Comparison of ENCODE assay signal across 36 cellular contexts in genomic region chr3:13676618-13677017, GRCh38.
"Had no signal": no experiment of that assay in that cellular context is flagged by ENCODE, and none has a peak within 500 bp of the region (broad histone marks: within the 10 kb centered on the region; RNA-seq: fewer than 3 reads in every experiment).

No MANE protein-coding gene starts in this region.

- H3K4me1 Mint-ChIP-seq: activated B cell treated with CpG ODN at 0.5 μM for 24 hours; activated CD4-positive, alpha-beta T cell treated with anti-CD3 and anti-CD28 coated beads, Interleukin-2, amount 10 ng/mL, durations not matched to agents 24 days and 14 days; activated naive CD8-positive, alpha-beta T cell treated with anti-CD3 and anti-CD28 coated beads for 36 hours; activated T-helper 17 cell treated with anti-CD3 and anti-CD28 coated beads, Interleukin-2, amount 50 U/mL, for 72 hours had no signal

- H3K27ac ChIP-seq: adrenal gland, body of pancreas, brain microvascular endothelial cell, breast epithelium, VCaP had no signal

- DNase-seq: activated B cell treated with CpG ODN at 0.5 μM for 24 hours; activated CD4-positive, alpha-beta memory T cell treated with anti-CD3 and anti-CD28 coated beads for 36 hours; activated CD4-positive, alpha-beta T cell treated with anti-CD3 and anti-CD28 coated beads for 4 hours; activated CD4-positive, alpha-beta T cell treated with anti-CD3 and anti-CD28 coated beads, Interleukin-2, amount 10 ng/mL, durations not matched to agents 24 days and 14 days; activated CD4-positive, alpha-beta T cell treated with anti-CD3 and anti-CD28 coated beads, Interleukin-2, amount 50 U/mL, for 1 hour; activated CD4-positive, alpha-beta T cell treated with anti-CD3 and anti-CD28 coated beads, Interleukin-2, amount 50 U/mL, for 4 hours; activated CD4-positive, CD25-positive, alpha-beta regulatory T cell treated with anti-CD3 and anti-CD28 coated beads, Interleukin-2, amount 50 U/mL, for 72 hours; activated CD8-positive, alpha-beta memory T cell treated with anti-CD3 and anti-CD28 coated beads, Interleukin-2, amount 50 U/mL, for 4 hours; activated CD8-positive, alpha-beta T cell treated with anti-CD3 and anti-CD28 coated beads for 36 hours; activated effector memory CD4-positive, alpha-beta T cell treated with anti-CD3 and anti-CD28 coated beads, Interleukin-2, amount 50 U/mL, for 16 hours; activated gamma-delta T cell treated with Interleukin-2 at 50 U/mL for 16 hours; activated naive CD4-positive, alpha-beta T cell; activated naive CD4-positive, alpha-beta T cell treated with anti-CD3 and anti-CD28 coated beads for 36 hours; activated naive CD4-positive, alpha-beta T cell treated with anti-CD3 and anti-CD28 coated beads, Interleukin-2, amount 50 U/mL, for 16 hours; activated naive CD8-positive, alpha-beta T cell treated with anti-CD3 and anti-CD28 coated beads for 36 hours; activated T-cell treated with anti-CD3 and anti-CD28 coated beads for 4 hours; activated T-cell treated with anti-CD3 and anti-CD28 coated beads, Interleukin-2, amount 50 U/mL, for 1 hour; activated T-cell treated with anti-CD3 and anti-CD28 coated beads, Interleukin-2, amount 50 U/mL, for 4 hours; activated T-cell treated with anti-CD3 and anti-CD28 coated beads, Interleukin-2, amount 50 U/mL, for 72 hours; adrenal gland; amniotic stem cell; aorta; body of pancreas; brain microvascular endothelial cell; central memory CD4-positive, alpha-beta T cell; SW 1271; T-helper 1 cell; T-helper 2 cell; T-helper 9 cell had no signal

- H3K4me1 ChIP-seq: adrenal gland, body of pancreas, breast epithelium had no signal

- H3K4me3 Mint-ChIP-seq: activated B cell treated with CpG ODN at 0.5 μM for 24 hours; activated CD4-positive, alpha-beta memory T cell treated with anti-CD3 and anti-CD28 coated beads for 36 hours; activated CD4-positive, alpha-beta T cell treated with anti-CD3 and anti-CD28 coated beads, Interleukin-2, amount 10 ng/mL, durations not matched to agents 24 days and 14 days; activated CD8-positive, alpha-beta T cell treated with anti-CD3 and anti-CD28 coated beads for 36 hours; activated naive CD4-positive, alpha-beta T cell treated with anti-CD3 and anti-CD28 coated beads for 36 hours; activated naive CD8-positive, alpha-beta T cell treated with anti-CD3 and anti-CD28 coated beads for 36 hours; activated T-cell treated with anti-CD3 and anti-CD28 coated beads, Interleukin-2, amount 50 U/mL, for 4 hours; activated T-cell treated with anti-CD3 and anti-CD28 coated beads, Interleukin-2, amount 50 U/mL, for 72 hours; activated T-helper 1 cell treated with anti-CD3 and anti-CD28 coated beads, Interleukin-12 subunit alpha, Interleukin-12 subunit beta, Interleukin-2, Interleukin-4 antibody, amounts not matched to agents 30 ng/mL and 10 ng/mL and 1 ng/mL, durations not matched to agents 14 hours and 24 hours and 36 hours; activated T-helper 17 cell treated with anti-CD3 and anti-CD28 coated beads, Interleukin-2, amount 50 U/mL, for 72 hours; T-helper 1 cell treated with Interleukin-12 subunit alpha and Interleukin-12 subunit beta and Interleukin-4 antibody, amounts not matched to agents 30 μg/mL and 1 μg/mL, for 36 hours; T-helper 2 cell treated with Interferon-gamma antibody and Interleukin-4, amounts not matched to agents 5 μg/mL and 100 μg/mL, for 36 hours had no signal

- H3K36me3 Mint-ChIP-seq: activated CD4-positive, alpha-beta memory T cell treated with anti-CD3 and anti-CD28 coated beads for 36 hours; activated naive CD4-positive, alpha-beta T cell treated with anti-CD3 and anti-CD28 coated beads, Interleukin-2, amount 50 U/mL, for 72 hours; activated naive CD8-positive, alpha-beta T cell treated with anti-CD3 and anti-CD28 coated beads for 36 hours had no signal

- ATAC-seq: activated CD8-positive, alpha-beta T cell treated with anti-CD3 and anti-CD28 coated beads for 36 hours; activated naive CD4-positive, alpha-beta T cell treated with anti-CD3 and anti-CD28 coated beads, Interleukin-2, amount 50 U/mL, for 72 hours; activated T-cell treated with anti-CD3 and anti-CD28 coated beads, Interleukin-2, amount 50 U/mL, for 4 hours; activated T-cell treated with anti-CD3 and anti-CD28 coated beads, Interleukin-2, amount 50 U/mL, for 72 hours; activated T-helper 17 cell treated with anti-CD3 and anti-CD28 coated beads, Interleukin-2, amount 50 U/mL, for 72 hours; body of pancreas had no signal

- H3K27ac Mint-ChIP-seq: activated B cell treated with CpG ODN at 0.5 μM for 24 hours; activated CD4-positive, alpha-beta memory T cell treated with anti-CD3 and anti-CD28 coated beads for 36 hours; activated CD4-positive, alpha-beta T cell treated with anti-CD3 and anti-CD28 coated beads, Interleukin-2, amount 10 ng/mL, durations not matched to agents 24 days and 14 days; activated CD8-positive, alpha-beta T cell treated with anti-CD3 and anti-CD28 coated beads for 36 hours; activated naive CD4-positive, alpha-beta T cell treated with anti-CD3 and anti-CD28 coated beads for 36 hours; activated naive CD4-positive, alpha-beta T cell treated with anti-CD3 and anti-CD28 coated beads, Interleukin-2, amount 50 U/mL, for 72 hours; activated naive CD8-positive, alpha-beta T cell treated with anti-CD3 and anti-CD28 coated beads for 36 hours; activated T-cell treated with anti-CD3 and anti-CD28 coated beads, Interleukin-2, amount 50 U/mL, for 72 hours; activated T-helper 1 cell treated with anti-CD3 and anti-CD28 coated beads, Interleukin-12 subunit alpha, Interleukin-12 subunit beta, Interleukin-2, Interleukin-4 antibody, amounts not matched to agents 30 ng/mL and 10 ng/mL and 1 ng/mL, durations not matched to agents 14 hours and 24 hours and 36 hours; activated T-helper 17 cell treated with anti-CD3 and anti-CD28 coated beads, Interleukin-2, amount 50 U/mL, for 72 hours; T-helper 1 cell treated with Interleukin-12 subunit alpha and Interleukin-12 subunit beta and Interleukin-4 antibody, amounts not matched to agents 30 μg/mL and 1 μg/mL, for 36 hours; T-helper 2 cell treated with Interferon-gamma antibody and Interleukin-4, amounts not matched to agents 5 μg/mL and 100 μg/mL, for 36 hours had no signal

- H3K9me3 ChIP-seq: adrenal gland, body of pancreas, breast epithelium had no signal

- H3K36me3 ChIP-seq: adrenal gland, brain microvascular endothelial cell, breast epithelium had no signal

- H3K9me3 Mint-ChIP-seq: activated B cell treated with CpG ODN at 0.5 μM for 24 hours; activated CD4-positive, alpha-beta memory T cell treated with anti-CD3 and anti-CD28 coated beads for 36 hours; activated CD4-positive, alpha-beta T cell treated with anti-CD3 and anti-CD28 coated beads, Interleukin-2, amount 10 ng/mL, durations not matched to agents 24 days and 14 days; activated CD8-positive, alpha-beta T cell treated with anti-CD3 and anti-CD28 coated beads for 36 hours; activated naive CD4-positive, alpha-beta T cell treated with anti-CD3 and anti-CD28 coated beads for 36 hours; activated naive CD4-positive, alpha-beta T cell treated with anti-CD3 and anti-CD28 coated beads, Interleukin-2, amount 50 U/mL, for 72 hours; activated naive CD8-positive, alpha-beta T cell treated with anti-CD3 and anti-CD28 coated beads for 36 hours; activated T-cell treated with anti-CD3 and anti-CD28 coated beads, Interleukin-2, amount 50 U/mL, for 4 hours; activated T-cell treated with anti-CD3 and anti-CD28 coated beads, Interleukin-2, amount 50 U/mL, for 72 hours; activated T-helper 1 cell treated with anti-CD3 and anti-CD28 coated beads, Interleukin-12 subunit alpha, Interleukin-12 subunit beta, Interleukin-2, Interleukin-4 antibody, amounts not matched to agents 30 ng/mL and 10 ng/mL and 1 ng/mL, durations not matched to agents 14 hours and 24 hours and 36 hours; activated T-helper 17 cell treated with anti-CD3 and anti-CD28 coated beads, Interleukin-2, amount 50 U/mL, for 72 hours; T-helper 1 cell treated with Interleukin-12 subunit alpha and Interleukin-12 subunit beta and Interleukin-4 antibody, amounts not matched to agents 30 μg/mL and 1 μg/mL, for 36 hours; T-helper 2 cell treated with Interferon-gamma antibody and Interleukin-4, amounts not matched to agents 5 μg/mL and 100 μg/mL, for 36 hours had no signal

- H3K27me3 ChIP-seq: adrenal gland, body of pancreas, brain microvascular endothelial cell had no signal

- H3K4me3 ChIP-seq: adrenal gland, body of pancreas, breast epithelium had no signal
